Comparison of ENCODE assay signal across 21 cellular contexts in the genomic region with DNA sequence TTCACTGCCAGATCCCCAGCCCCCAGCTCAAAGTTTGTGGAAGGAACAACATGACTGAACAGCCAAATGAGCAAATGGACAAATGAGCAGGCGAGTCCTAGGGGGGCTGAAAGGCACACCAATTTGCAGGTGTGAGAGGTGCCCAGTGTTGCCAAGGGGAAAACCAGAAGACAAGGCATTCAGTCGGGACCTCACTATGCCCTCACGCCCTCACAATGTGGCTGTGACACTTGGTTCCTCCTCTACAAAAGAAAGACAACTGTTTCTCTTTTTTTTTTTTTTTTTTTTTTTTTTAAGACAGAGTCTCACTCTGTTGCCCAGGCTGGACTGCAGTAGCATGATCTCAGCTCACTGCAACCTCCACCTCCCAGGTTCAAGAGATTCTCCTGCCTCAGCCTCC. TPM values are rescaled to one million over a fixed set of nuclear protein-coding genes. Genes with fewer than 3 reads are reported as not detected.
DNase-seq lines count a peak whose midpoint lies in the region; ATAC-seq and TF ChIP-seq lines count a peak whose summit lies in the region.
"Had no signal": no experiment of that assay in that cellular context is flagged by ENCODE, and none has a peak within 500 bp of the region (broad histone marks: within the 10 kb centered on the region; RNA-seq: fewer than 3 reads in every experiment).

No MANE protein-coding gene starts in this region.

- no peak overlapping the region for H3K9ac ChIP-seq in smooth muscle cell (ENCODE audit: low read depth)

- no peak overlapping the region for H3K4me3 Mint-ChIP-seq in activated CD8-positive, alpha-beta T cell treated with anti-CD3 and anti-CD28 coated beads, Interleukin-2, amount 10 ng/mL, durations not matched to agents 7 days and 5 days
- no peak overlapping the region for H3K4me3 Mint-ChIP-seq in activated CD8-positive, alpha-beta T cell treated with anti-CD3 and anti-CD28 coated beads for 36 hours
- H3K4me3 Mint-ChIP-seq in CD4-positive, alpha-beta T cell: no peak overlapping the region
- no peak overlapping the region for H3K4me3 Mint-ChIP-seq in activated T-helper 1 cell treated with anti-CD3 and anti-CD28 coated beads, Interleukin-12 subunit alpha, Interleukin-12 subunit beta, Interleukin-2, Interleukin-4 antibody, amounts not matched to agents 30 ng/mL and 10 ng/mL and 1 ng/mL, durations not matched to agents 14 hours and 24 hours and 36 hours
- H3K4me3 Mint-ChIP-seq: T-cell had no signal

- 93% methylated on average over 3 of the region's 3 CpGs for WGBS in smooth muscle cell (ENCODE audit: low lambda C conversion rate)

- H3K27ac ChIP-seq in CD4-positive, alpha-beta T cell (ENCODE audit: low read depth, low read length): no peak overlapping the region
- H3K27ac ChIP-seq in gastrocnemius medialis (peak overlapping the region; percentile 56 to 73 (median 67)), smooth muscle cell (ENCODE audit: low read depth) (no peak overlapping the region)
- H3K27ac ChIP-seq: brain microvascular endothelial cell, VCaP had no signal

- TF ChIP-seq POLR2A in gastrocnemius medialis (IDR thresholded peaks at IDR 0.05): no peak

- no peak for ATAC-seq in activated CD8-positive, alpha-beta T cell treated with anti-CD3 and anti-CD28 coated beads, Interleukin-2, amount 10 ng/mL, durations not matched to agents 7 days and 5 days
- no peak for ATAC-seq in activated CD8-positive, alpha-beta T cell treated with anti-CD3 and anti-CD28 coated beads for 36 hours
- no peak for ATAC-seq in CD4-positive, alpha-beta T cell (ENCODE audit: poor library complexity)
- ATAC-seq in gastrocnemius medialis (no peak), GM21717 (IDR thresholded peaks at IDR 0.05; ENCODE audit: unreplicated experiment) (no peak)
- ATAC-seq: T-cell had no signal

- intact Hi-C loops in activated CD8-positive, alpha-beta T cell treated with anti-CD3 and anti-CD28 coated beads for 36 hours (cut with micrococcal nuclease): loop anchor here (5.0 kb wide), 1 partner anchor 44 kb away; no protein-coding TSS in a partner anchor
- intact Hi-C loops in CD4-positive, alpha-beta T cell (cut with DNase I, micrococcal nuclease): loop anchor here in 1 of 2 experiments (5.0 kb wide), 1 partner anchor 184 kb away; no protein-coding TSS in a partner anchor
- intact Hi-C loops in activated T-helper 1 cell treated with anti-CD3 and anti-CD28 coated beads, Interleukin-12 subunit alpha, Interleukin-12 subunit beta, Interleukin-2, Interleukin-4 antibody, amounts not matched to agents 30 ng/mL and 10 ng/mL and 1 ng/mL, durations not matched to agents 14 hours and 24 hours and 36 hours (cut with micrococcal nuclease): loop anchor here (5.0 kb wide), 1 partner anchor 44 kb away; no protein-coding TSS in a partner anchor
- intact Hi-C loops in gastrocnemius medialis (cut with DNase I; ENCODE audit: low total_unique reads): no loop called here

- POLR2A ChIA-PET in activated CD8-positive, alpha-beta T cell treated with anti-CD3 and anti-CD28 coated beads, Interleukin-2, amount 10 ng/mL, durations not matched to agents 7 days and 5 days (lab: Charles Lee): interaction anchor here (1.2 kb wide), 1 partner anchor 10 kb away, joined by 4 read pairs; no protein-coding TSS in a partner anchor
- POLR2A ChIA-PET in activated CD8-positive, alpha-beta T cell treated with anti-CD3 and anti-CD28 coated beads for 36 hours (lab: Charles Lee): interaction anchor here (0.9 to 2.1 kb wide), 6 partner anchors 12 to 63 kb away, joined by 3 to 7 read pairs (median 4); no protein-coding TSS in a partner anchor
- POLR2A ChIA-PET in CD4-positive, alpha-beta T cell (lab: Charles Lee): interaction anchor here (1.0 to 1.9 kb wide), 2 partner anchors 13 to 63 kb away, joined by 3 to 15 read pairs; no protein-coding TSS in a partner anchor

- no peaks in the 10 kb centered on the region for H3K9me3 ChIP-seq in CD4-positive, alpha-beta T cell (ENCODE audit: control insufficient read depth, low read length)
- no peaks in the 10 kb centered on the region for H3K9me3 ChIP-seq in gastrocnemius medialis
- H3K9me3 ChIP-seq in smooth muscle cell (replicated peaks; ENCODE audit: low read depth): no peaks in the 10 kb centered on the region
- H3K9me3 ChIP-seq: A549, heart right ventricle, right atrium auricular region had no signal

- H3K4me1 ChIP-seq in gastrocnemius medialis: peaks cover 8 to 10% of the 10 kb centered on the region in 2 donors
- no peaks in the 10 kb centered on the region for H3K4me1 ChIP-seq in smooth muscle cell (ENCODE audit: low read depth)

- no peak overlapping the region for H3K4me2 ChIP-seq in smooth muscle cell
- H3K4me2 ChIP-seq: A549 had no signal

- H3K27me3 ChIP-seq in CD4-positive, alpha-beta T cell (ENCODE audit: control insufficient read depth, insufficient read depth, low read length): no peaks in the 10 kb centered on the region
- no peaks in the 10 kb centered on the region for H3K27me3 ChIP-seq in gastrocnemius medialis
- no peaks in the 10 kb centered on the region for H3K27me3 ChIP-seq in smooth muscle cell (ENCODE audit: low read depth)
- H3K27me3 ChIP-seq: brain microvascular endothelial cell, heart right ventricle, right atrium auricular region had no signal

- H2AFZ ChIP-seq in smooth muscle cell (ENCODE audit: low read depth): no peak overlapping the region

- H3K4me3 ChIP-seq in gastrocnemius medialis: no peak overlapping the region
- H3K4me3 ChIP-seq in smooth muscle cell: no peak overlapping the region
- H3K4me3 ChIP-seq: A549, heart right ventricle, right atrium auricular region had no signal

- no peak for DNase-seq in activated CD8-positive, alpha-beta T cell treated with anti-CD3 and anti-CD28 coated beads, Interleukin-2, amount 10 ng/mL, durations not matched to agents 7 days and 5 days
- no peak for DNase-seq in activated CD8-positive, alpha-beta T cell treated with anti-CD3 and anti-CD28 coated beads for 36 hours
- no peak for DNase-seq in CD4-positive, alpha-beta T cell
- DNase-seq in activated T-helper 1 cell treated with anti-CD3 and anti-CD28 coated beads, Interleukin-12 subunit alpha, Interleukin-12 subunit beta, Interleukin-2, Interleukin-4 antibody, amounts not matched to agents 30 ng/mL and 10 ng/mL and 1 ng/mL, durations not matched to agents 14 hours and 24 hours and 36 hours (ENCODE audit: low spot score): no peak
- DNase-seq in gastrocnemius medialis: no peak
- DNase-seq in NCI-H446 (lab: John Stamatoyannopoulos, UW): no peak
- DNase-seq in smooth muscle cell (lab: John Stamatoyannopoulos, UW; ENCODE audit: unreplicated experiment): no peak
- DNase-seq: activated CD4-positive, alpha-beta T cell treated with anti-CD3 and anti-CD28 coated beads, Interleukin-2, amount 50 U/mL, for 48 hours; brain microvascular endothelial cell; cortex of kidney; DMS 273 treated with DMSO at 0.1 percent for 48 hours; NCI-H1436; NCI-H2171; NCI-H526 treated with DMSO at 0.1 percent for 48 hours; stimulated activated CD8-positive, alpha-beta memory T cell treated with anti-CD3 and anti-CD28 coated beads, Interleukin-4, amount 100 ng/mL, for 48 hours; T-cell had no signal

- H3K36me3 Mint-ChIP-seq in activated CD8-positive, alpha-beta T cell treated with anti-CD3 and anti-CD28 coated beads, Interleukin-2, amount 10 ng/mL, durations not matched to agents 7 days and 5 days (ENCODE audit: low read depth): peaks cover 56% of the 10 kb centered on the region
- peaks cover 58% of the 10 kb centered on the region for H3K36me3 Mint-ChIP-seq in activated CD8-positive, alpha-beta T cell treated with anti-CD3 and anti-CD28 coated beads for 36 hours (ENCODE audit: low read depth)
- H3K36me3 Mint-ChIP-seq in CD4-positive, alpha-beta T cell (ENCODE audit: low read depth): peaks cover 94% of the 10 kb centered on the region
- H3K36me3 Mint-ChIP-seq in activated T-helper 1 cell treated with anti-CD3 and anti-CD28 coated beads, Interleukin-12 subunit alpha, Interleukin-12 subunit beta, Interleukin-2, Interleukin-4 antibody, amounts not matched to agents 30 ng/mL and 10 ng/mL and 1 ng/mL, durations not matched to agents 14 hours and 24 hours and 36 hours (ENCODE audit: low read depth): peaks cover 64% of the 10 kb centered on the region

- peaks cover 53% of the 10 kb centered on the region for H4K20me1 ChIP-seq in smooth muscle cell (ENCODE audit: low read depth)

- no peaks in the 10 kb centered on the region for H3K79me2 ChIP-seq in smooth muscle cell (ENCODE audit: low read depth)

- H3F3A ChIP-seq in smooth muscle cell (ENCODE audit: low read depth): no peaks in the 10 kb centered on the region

- no peaks in the 10 kb centered on the region for H3K27me3 Mint-ChIP-seq in activated CD8-positive, alpha-beta T cell treated with anti-CD3 and anti-CD28 coated beads, Interleukin-2, amount 10 ng/mL, durations not matched to agents 7 days and 5 days (ENCODE audit: low read depth)
- H3K27me3 Mint-ChIP-seq in activated CD8-positive, alpha-beta T cell treated with anti-CD3 and anti-CD28 coated beads for 36 hours: no peaks in the 10 kb centered on the region
- H3K27me3 Mint-ChIP-seq in CD4-positive, alpha-beta T cell: no peaks in the 10 kb centered on the region
- no peaks in the 10 kb centered on the region for H3K27me3 Mint-ChIP-seq in activated T-helper 1 cell treated with anti-CD3 and anti-CD28 coated beads, Interleukin-12 subunit alpha, Interleukin-12 subunit beta, Interleukin-2, Interleukin-4 antibody, amounts not matched to agents 30 ng/mL and 10 ng/mL and 1 ng/mL, durations not matched to agents 14 hours and 24 hours and 36 hours (ENCODE audit: insufficient read depth)
- H3K27me3 Mint-ChIP-seq: T-cell had no signal

- peaks cover 0 to 77% of the 10 kb centered on the region in 2 donors for H3K36me3 ChIP-seq in gastrocnemius medialis
- H3K36me3 ChIP-seq in smooth muscle cell (ENCODE audit: low read depth): peaks cover 20% of the 10 kb centered on the region

- CTCF ChIA-PET in activated CD8-positive, alpha-beta T cell treated with anti-CD3 and anti-CD28 coated beads, Interleukin-2, amount 10 ng/mL, durations not matched to agents 7 days and 5 days (lab: Charles Lee): interaction anchor here (0.7 to 8.1 kb wide), 12 partner anchors 8 to 264 kb away, joined by 3 to 297 read pairs (median 17); a partner anchor contains a TSS
- CTCF ChIA-PET in activated CD8-positive, alpha-beta T cell treated with anti-CD3 and anti-CD28 coated beads for 36 hours (lab: Charles Lee): interaction anchor here (1.1 to 16.1 kb wide), 19 partner anchors 8 to 137 kb away, joined by 4 to 478 read pairs (median 14); a partner anchor contains a TSS
- CTCF ChIA-PET in CD4-positive, alpha-beta T cell (lab: Charles Lee): interaction anchor here (0.6 to 8.8 kb wide), 3 partner anchors 63 to 112 kb away, joined by 3 to 126 read pairs (median 5); no protein-coding TSS in a partner anchor

- peak overlapping the region; percentile 60 for H3K27ac Mint-ChIP-seq in activated CD8-positive, alpha-beta T cell treated with anti-CD3 and anti-CD28 coated beads, Interleukin-2, amount 10 ng/mL, durations not matched to agents 7 days and 5 days
- no peak overlapping the region for H3K27ac Mint-ChIP-seq in activated CD8-positive, alpha-beta T cell treated with anti-CD3 and anti-CD28 coated beads for 36 hours
- H3K27ac Mint-ChIP-seq in CD4-positive, alpha-beta T cell: peak overlapping the region; percentile 36
- peak overlapping the region; percentile 31 for H3K27ac Mint-ChIP-seq in activated T-helper 1 cell treated with anti-CD3 and anti-CD28 coated beads, Interleukin-12 subunit alpha, Interleukin-12 subunit beta, Interleukin-2, Interleukin-4 antibody, amounts not matched to agents 30 ng/mL and 10 ng/mL and 1 ng/mL, durations not matched to agents 14 hours and 24 hours and 36 hours
- H3K27ac Mint-ChIP-seq: T-cell had no signal

- in situ Hi-C loops in gastrocnemius medialis (cut with MboI; ENCODE audit: low sequenced_read_pairs in 4 of 4): loop anchor here (5.0 kb wide), 2 partner anchors 59 to 64 kb away; no protein-coding TSS in a partner anchor

- no peaks in the 10 kb centered on the region for H3K9me3 Mint-ChIP-seq in activated CD8-positive, alpha-beta T cell treated with anti-CD3 and anti-CD28 coated beads, Interleukin-2, amount 10 ng/mL, durations not matched to agents 7 days and 5 days (ENCODE audit: insufficient read depth)
- H3K9me3 Mint-ChIP-seq in activated CD8-positive, alpha-beta T cell treated with anti-CD3 and anti-CD28 coated beads for 36 hours: no peaks in the 10 kb centered on the region
- H3K9me3 Mint-ChIP-seq in CD4-positive, alpha-beta T cell: no peaks in the 10 kb centered on the region
- H3K9me3 Mint-ChIP-seq in activated T-helper 1 cell treated with anti-CD3 and anti-CD28 coated beads, Interleukin-12 subunit alpha, Interleukin-12 subunit beta, Interleukin-2, Interleukin-4 antibody, amounts not matched to agents 30 ng/mL and 10 ng/mL and 1 ng/mL, durations not matched to agents 14 hours and 24 hours and 36 hours: no peaks in the 10 kb centered on the region
- H3K9me3 Mint-ChIP-seq: T-cell had no signal

- TF ChIP-seq CTCF in activated CD8-positive, alpha-beta T cell treated with anti-CD3 and anti-CD28 coated beads for 36 hours (IDR thresholded peaks at IDR 0.05): no peak
- no peak for TF ChIP-seq CTCF in CD4-positive, alpha-beta T cell (IDR thresholded peaks at IDR 0.05)
- no peak for TF ChIP-seq CTCF in gastrocnemius medialis (IDR thresholded peaks at IDR 0.05 in 4 of 5, conservative IDR thresholded peaks at IDR 0.05 in 1 of 5)
- no peak for TF ChIP-seq CTCF in smooth muscle cell (IDR thresholded peaks at IDR 0.05; ENCODE audit: borderline replicate concordance, insufficient read depth, poor library complexity, severe bottlenecking)

- H3K4me1 Mint-ChIP-seq in activated CD8-positive, alpha-beta T cell treated with anti-CD3 and anti-CD28 coated beads, Interleukin-2, amount 10 ng/mL, durations not matched to agents 7 days and 5 days (ENCODE audit: low read depth): peaks cover 14% of the 10 kb centered on the region
- peaks cover 12% of the 10 kb centered on the region for H3K4me1 Mint-ChIP-seq in activated CD8-positive, alpha-beta T cell treated with anti-CD3 and anti-CD28 coated beads for 36 hours (ENCODE audit: low read depth)
- H3K4me1 Mint-ChIP-seq in CD4-positive, alpha-beta T cell (ENCODE audit: low read depth): peaks cover 12% of the 10 kb centered on the region
- H3K4me1 Mint-ChIP-seq in activated T-helper 1 cell treated with anti-CD3 and anti-CD28 coated beads, Interleukin-12 subunit alpha, Interleukin-12 subunit beta, Interleukin-2, Interleukin-4 antibody, amounts not matched to agents 30 ng/mL and 10 ng/mL and 1 ng/mL, durations not matched to agents 14 hours and 24 hours and 36 hours (ENCODE audit: low read depth): peaks cover 32% of the 10 kb centered on the region

RNA-seq across cellular contexts. Expression of a gene that starts 28.0 kb away (rescaled TPM):
- 100 to 1,000 TPM; 132 to 138 TPM for total RNA-seq in activated CD8-positive, alpha-beta T cell treated with anti-CD3 and anti-CD28 coated beads, Interleukin-2, amount 10 ng/mL, durations not matched to agents 7 days and 5 days
- 100 to 1,000 TPM; 222 TPM for total RNA-seq in activated CD8-positive, alpha-beta T cell treated with anti-CD3 and anti-CD28 coated beads for 36 hours
- total RNA-seq in CD4-positive, alpha-beta T cell: 100 to 1,000 TPM; 110 to 115 TPM
- total RNA-seq in activated T-helper 1 cell treated with anti-CD3 and anti-CD28 coated beads, Interleukin-12 subunit alpha, Interleukin-12 subunit beta, Interleukin-2, Interleukin-4 antibody, amounts not matched to agents 30 ng/mL and 10 ng/mL and 1 ng/mL, durations not matched to agents 14 hours and 24 hours and 36 hours: 287 and 304 TPM in 2 replicates
- total RNA-seq in gastrocnemius medialis: 100 to 1,000 TPM; 112 to 228 (median 188) TPM
- 45.7 and 51.4 TPM in 2 replicates for total RNA-seq in smooth muscle cell
- polyA plus RNA-seq in smooth muscle cell: 64.4 and 73.7 TPM in 2 replicates

RNA-seq across cellular contexts. Expression of a gene that starts 32.4 kb away (rescaled TPM):
- total RNA-seq in activated CD8-positive, alpha-beta T cell treated with anti-CD3 and anti-CD28 coated beads, Interleukin-2, amount 10 ng/mL, durations not matched to agents 7 days and 5 days: not detected
- not detected for total RNA-seq in activated CD8-positive, alpha-beta T cell treated with anti-CD3 and anti-CD28 coated beads for 36 hours
- under 1 TPM in 1 of 2 experiments, not detected in 1; 0.58 TPM for total RNA-seq in CD4-positive, alpha-beta T cell
- total RNA-seq in activated T-helper 1 cell treated with anti-CD3 and anti-CD28 coated beads, Interleukin-12 subunit alpha, Interleukin-12 subunit beta, Interleukin-2, Interleukin-4 antibody, amounts not matched to agents 30 ng/mL and 10 ng/mL and 1 ng/mL, durations not matched to agents 14 hours and 24 hours and 36 hours: not detected in 2 replicates
- 1,000 to 10,000 TPM in 1 of 4 donors, 100 to 1,000 TPM in 3; 504 to 1,227 (median 655) TPM for total RNA-seq in gastrocnemius medialis
- 32.6 and 36.7 TPM in 2 replicates for total RNA-seq in smooth muscle cell
- 59.3 and 67.5 TPM in 2 replicates for polyA plus RNA-seq in smooth muscle cell

Comparison
In these comparisons a context has a peak if more than half of its experiments do, and no peak if none do; other contexts are left out.
1. H3K27ac ChIP-seq: peak in gastrocnemius medialis (4 of 4); none in CD4-positive, alpha-beta T cell (single experiment) and smooth muscle cell (single experiment).
2. RNA of a gene that starts 32.4 kb away (total RNA-seq): 504 to 1,227 TPM in gastrocnemius medialis and 32.6 to 36.7 TPM in smooth muscle cell; 0.58 TPM in CD4-positive, alpha-beta T cell, not detected in activated T-helper 1 cell treated with anti-CD3 and anti-CD28 coated beads, Interleukin-12 subunit alpha, Interleukin-12 subunit beta, Interleukin-2, Interleukin-4 antibody, amounts not matched to agents 30 ng/mL and 10 ng/mL and 1 ng/mL, durations not matched to agents 14 hours and 24 hours and 36 hours, not detected in activated CD8-positive, alpha-beta T cell treated with anti-CD3 and anti-CD28 coated beads for 36 hours and not detected in activated CD8-positive, alpha-beta T cell treated with anti-CD3 and anti-CD28 coated beads, Interleukin-2, amount 10 ng/mL, durations not matched to agents 7 days and 5 days; every median in the first group is over 10 times any median in the second.